ENCODE assay signal across 1 cellular context in genomic region chr7:101108330-101108857, GRCh38.
TF ChIP-seq lines count a peak whose summit lies in the region.

No MANE protein-coding gene starts in this region.

TF ChIP-seq in HepG2, 621 proteins besides CTCF, POLR2A, EP300 and RAD21 (continued from another document):
- TF ChIP-seq MATR3 (CRISPR knock-in tag; IDR thresholded peaks at IDR 0.05) (no peak), RBM22 (optimal IDR thresholded peaks at IDR 0.05; ENCODE audit: low read length) (no peak), ZNF230 (CRISPR knock-in tag; IDR thresholded peaks at IDR 0.05) (0 out of 2 replicates have a peak, but pooled peaks have one; percentile 46), THAP9 (CRISPR knock-in tag; IDR thresholded peaks at IDR 0.05; ENCODE audit: borderline replicate concordance) (no peak), KLF13 (CRISPR knock-in tag; IDR thresholded peaks at IDR 0.05) (no peak), ZNF710 (CRISPR knock-in tag; IDR thresholded peaks at IDR 0.05; ENCODE audit: borderline replicate concordance) (peak; percentile 87), ZNF850 (CRISPR knock-in tag; conservative IDR thresholded peaks at IDR 0.05) (no peak), ZNF431 (CRISPR knock-in tag; IDR thresholded peaks at IDR 0.05; ENCODE audit: borderline replicate concordance, low read depth) (no peak), CHD4 (IDR thresholded peaks at IDR 0.05; ENCODE audit: borderline replicate concordance, low read length) (no peak), HOXA7 (CRISPR knock-in tag; IDR thresholded peaks at IDR 0.05) (no peak), ZNF652 (CRISPR knock-in tag; IDR thresholded peaks at IDR 0.05; ENCODE audit: borderline replicate concordance, low read depth) (no peak), ZNF350 (CRISPR knock-in tag; IDR thresholded peaks at IDR 0.05; ENCODE audit: borderline replicate concordance, low read depth) (no peak; the same call in 1 of the 2 replicates), ZNF280B (CRISPR knock-in tag; IDR thresholded peaks at IDR 0.05; ENCODE audit: borderline replicate concordance) (no peak), ZNF275 (CRISPR knock-in tag; IDR thresholded peaks at IDR 0.05; ENCODE audit: borderline replicate concordance) (no peak), ZNF263 (CRISPR knock-in tag; IDR thresholded peaks at IDR 0.05) (no peak; the same call in 1 of the 2 replicates), KLF9 (CRISPR knock-in tag; IDR thresholded peaks at IDR 0.05; ENCODE audit: low read depth) (peak; percentile 81; the same call in 1 of the 2 replicates), RELA (CRISPR knock-in tag; IDR thresholded peaks at IDR 0.05) (no peak), NR2F6 (IDR thresholded peaks at IDR 0.05) (peak; percentile 40; the same call in 1 of the 2 replicates), NR2F6 (CRISPR knock-in tag; IDR thresholded peaks at IDR 0.05) (no peak; the same call in 1 of the 2 replicates), ZSCAN21 (CRISPR knock-in tag; IDR thresholded peaks at IDR 0.05; ENCODE audit: borderline replicate concordance) (no peak; the same call in 1 of the 2 replicates), ZNF512 (CRISPR knock-in tag; IDR thresholded peaks at IDR 0.05) (no peak), NFE2 (CRISPR knock-in tag; IDR thresholded peaks at IDR 0.05) (no peak), SRSF9 (IDR thresholded peaks at IDR 0.05; ENCODE audit: borderline replicate concordance, insufficient read depth, low read depth, low read length, poor library complexity, severe bottlenecking) (no peak), BCL3 (CRISPR knock-in tag; IDR thresholded peaks at IDR 0.05) (no peak), ZNF225 (CRISPR knock-in tag; IDR thresholded peaks at IDR 0.05) (no peak), HOXA9 (CRISPR knock-in tag; IDR thresholded peaks at IDR 0.05; ENCODE audit: borderline replicate concordance) (no peak), GABPA (IDR thresholded peaks at IDR 0.05; ENCODE audit: low read depth, low read length) (peak; percentile 29), GABPA (CRISPR knock-in tag; IDR thresholded peaks at IDR 0.05; ENCODE audit: low read depth) (peak; percentile 56), ZNF513 (CRISPR knock-in tag; conservative IDR thresholded peaks at IDR 0.05) (no peak)
